Comparison of ENCODE assay signal across 8 cellular contexts in genomic region chr19:11881151-11881800, GRCh38. TPM values are rescaled to one million over a fixed set of nuclear protein-coding genes. Genes with fewer than 3 reads are reported as not detected.
DNase-seq lines count a peak whose midpoint lies in the region; ATAC-seq, FAIRE-seq and TF ChIP-seq lines count a peak whose summit lies in the region.

No MANE protein-coding gene starts in this region.

- H3K9me3 Mint-ChIP-seq in activated CD8-positive, alpha-beta T cell treated with anti-CD3 and anti-CD28 coated beads for 36 hours, result peaks cover 2% of the 10 kb centered on the region
- no peaks in the 10 kb centered on the region for H3K9me3 Mint-ChIP-seq in mesothelial cell of epicardium

- H3K36me3 Mint-ChIP-seq in activated CD8-positive, alpha-beta T cell treated with anti-CD3 and anti-CD28 coated beads for 36 hours (ENCODE audit: low read depth), result no peaks in the 10 kb centered on the region
- H3K36me3 Mint-ChIP-seq in mesothelial cell of epicardium, result no peaks in the 10 kb centered on the region

- ATAC-seq in activated CD8-positive, alpha-beta T cell treated with anti-CD3 and anti-CD28 coated beads for 36 hours, result peak; percentile 81
- ATAC-seq in HG03342 (IDR thresholded peaks at IDR 0.05; ENCODE audit: unreplicated experiment), result no peak

- no peak overlapping the region for H3K27ac ChIP-seq in effector memory CD4-positive, alpha-beta T cell (ENCODE audit: insufficient read depth, low read length, poor library complexity, severe bottlenecking)

- H3K27me3 Mint-ChIP-seq in activated CD8-positive, alpha-beta T cell treated with anti-CD3 and anti-CD28 coated beads for 36 hours, result peaks cover 1% of the 10 kb centered on the region
- no peaks in the 10 kb centered on the region for H3K27me3 Mint-ChIP-seq in mesothelial cell of epicardium (ENCODE audit: low read depth)

- no peaks in the 10 kb centered on the region for H3K27me3 ChIP-seq in effector memory CD4-positive, alpha-beta T cell (replicated peaks; ENCODE audit: control insufficient read depth, insufficient read depth, low read length, poor library complexity, severe bottlenecking)

- H3K27ac Mint-ChIP-seq in activated CD8-positive, alpha-beta T cell treated with anti-CD3 and anti-CD28 coated beads for 36 hours, result no peak overlapping the region
- H3K27ac Mint-ChIP-seq in mesothelial cell of epicardium, result no peak overlapping the region

- intact Hi-C loops in activated CD8-positive, alpha-beta T cell treated with anti-CD3 and anti-CD28 coated beads for 36 hours (cut with micrococcal nuclease), result loop anchor here (2.0 kb wide), 1 partner anchor 260 kb away; the partner anchor contains the start of gene ZNF20

- H3K4me1 Mint-ChIP-seq in activated CD8-positive, alpha-beta T cell treated with anti-CD3 and anti-CD28 coated beads for 36 hours (ENCODE audit: low read depth), result peaks cover 2% of the 10 kb centered on the region
- H3K4me1 Mint-ChIP-seq in mesothelial cell of epicardium, result no peaks in the 10 kb centered on the region

- TF ChIP-seq POLR2A in H54 (IDR thresholded peaks at IDR 0.05; ENCODE audit: low read depth, low read length), result no peak

- no peaks in the 10 kb centered on the region for H3K4me1 ChIP-seq in effector memory CD4-positive, alpha-beta T cell (ENCODE audit: control insufficient read depth, insufficient read depth, low read length, poor library complexity, severe bottlenecking)

- CTCF ChIA-PET in activated CD8-positive, alpha-beta T cell treated with anti-CD3 and anti-CD28 coated beads for 36 hours (lab: Charles Lee), result interaction anchor here (0.6 to 7.7 kb wide), 9 partner anchors 11 to 280 kb away, joined by 3 to 69 read pairs (median 6); partner anchors contain the start of gene ZNF491

- no peaks in the 10 kb centered on the region for H3K9me3 ChIP-seq in effector memory CD4-positive, alpha-beta T cell (ENCODE audit: control insufficient read depth, low read length)

- no peak overlapping the region for H3K4me3 ChIP-seq in effector memory CD4-positive, alpha-beta T cell (ENCODE audit: insufficient read depth, low read depth, low read length, poor library complexity, severe bottlenecking)

- DNase-seq in AG08395 (ENCODE audit: low spot score), result peak; percentile 74
- peak; percentile 40 for DNase-seq in H54 (ENCODE audit: insufficient read length, low spot score)
- peak; percentile 74 for DNase-seq in NCI-H82 (lab: John Stamatoyannopoulos, UW)
- peak; percentile 76 for DNase-seq in activated CD8-positive, alpha-beta T cell treated with anti-CD3 and anti-CD28 coated beads for 36 hours
- peak; percentile 17 to 41 (median 17) for DNase-seq in effector memory CD4-positive, alpha-beta T cell
- peak; percentile 35 to 71 for DNase-seq in mesothelial cell of epicardium (ENCODE audit: low spot score in 2 of 2, unreplicated experiment in 2 of 2)
- DNase-seq in stimulated activated CD8-positive, alpha-beta memory T cell treated with anti-CD3 and anti-CD28 coated beads, Interleukin-4, amount 100 ng/mL, for 48 hours, result peak; percentile 72

- FAIRE-seq in H54 (lab: Jason Lieb, UNC), result no peak

- no peaks in the 10 kb centered on the region for H3K36me3 ChIP-seq in effector memory CD4-positive, alpha-beta T cell (ENCODE audit: control insufficient read depth, insufficient read depth, low read length)

- POLR2A ChIA-PET in activated CD8-positive, alpha-beta T cell treated with anti-CD3 and anti-CD28 coated beads for 36 hours (lab: Charles Lee), result interaction anchor here (1.6 kb wide), 1 partner anchor 11 kb away, joined by 3 read pairs; no protein-coding TSS in a partner anchor

- no peak overlapping the region for H3K4me3 Mint-ChIP-seq in activated CD8-positive, alpha-beta T cell treated with anti-CD3 and anti-CD28 coated beads for 36 hours
- H3K4me3 Mint-ChIP-seq in mesothelial cell of epicardium, result no peak overlapping the region

- TF ChIP-seq CTCF in activated CD8-positive, alpha-beta T cell treated with anti-CD3 and anti-CD28 coated beads for 36 hours (IDR thresholded peaks at IDR 0.05), result peak; percentile 68
- peak; percentile 65 for TF ChIP-seq CTCF in mesothelial cell of epicardium (IDR thresholded peaks at IDR 0.05; ENCODE audit: unreplicated experiment)

RNA-seq across cellular contexts. Expression of gene ZNF69, which starts 6.3 kb away (rescaled TPM):
- total RNA-seq in activated CD8-positive, alpha-beta T cell treated with anti-CD3 and anti-CD28 coated beads for 36 hours, result 1 to 10 TPM; 1.8 to 3.1 TPM
- total RNA-seq in mesothelial cell of epicardium, result 25.1 to 27.8 TPM (median 27.8 TPM) in 3 replicates

RNA-seq across cellular contexts. Expression of gene ZNF439, which starts 32.8 kb away (rescaled TPM):
- total RNA-seq in activated CD8-positive, alpha-beta T cell treated with anti-CD3 and anti-CD28 coated beads for 36 hours, result 1 to 10 TPM; 8.7 to 9.6 TPM
- total RNA-seq in mesothelial cell of epicardium, result 6.2 to 8.8 TPM (median 6.4 TPM) in 3 replicates

RNA-seq across cellular contexts. Expression of gene ZNF700, which starts 43.6 kb away (rescaled TPM):
- total RNA-seq in activated CD8-positive, alpha-beta T cell treated with anti-CD3 and anti-CD28 coated beads for 36 hours, result 10 to 100 TPM; 12.0 to 14.0 TPM
- 13.4 to 15.0 TPM (median 14.2 TPM) in 3 replicates for total RNA-seq in mesothelial cell of epicardium

Comparison
In these comparisons a context has a peak if more than half of its experiments do, and no peak if none do; other contexts are left out.
1. DNase-seq: peak in every context shown above with its lines; median percentile 76 in activated CD8-positive, alpha-beta T cell treated with anti-CD3 and anti-CD28 coated beads for 36 hours; 74 in AG08395; 74 in NCI-H82; 72 in stimulated activated CD8-positive, alpha-beta memory T cell treated with anti-CD3 and anti-CD28 coated beads, Interleukin-4, amount 100 ng/mL, for 48 hours; 53 in mesothelial cell of epicardium; 40 in H54; 17 in effector memory CD4-positive, alpha-beta T cell.